Comparison of ENCODE assay signal across 8 cellular contexts in genomic region chr14:35808658-35809563, GRCh38. TPM values are rescaled to one million over a fixed set of nuclear protein-coding genes. Genes with fewer than 3 reads are reported as not detected.
DNase-seq lines count a peak whose midpoint lies in the region; ATAC-seq and TF ChIP-seq lines count a peak whose summit lies in the region.
"Not testable (repeated sequence)": the region's sequence is repeated elsewhere in the genome, so short reads cannot be mapped to it uniquely, and the experiment has no call there.

Gene RALGAPA1, minus strand, starts transcription at chr14:35809295. Its CDS starts 460 bp downstream, at chr14:35808835.

- peak; percentile 97 for ATAC-seq in HG02623 (IDR thresholded peaks at IDR 0.05; ENCODE audit: unreplicated experiment)
- peak; percentile 100 for ATAC-seq in omental fat pad (ENCODE audit: low FRiP score)

- WGBS in testis, 2 donors = 0 to 1% methylated on average over 26 to 64 of the region's 64 CpGs

- peak; percentile 42 for TF ChIP-seq POLR2A in testis (IDR thresholded peaks at IDR 0.05)

- H3K4me3 Mint-ChIP-seq in activated naive CD8-positive, alpha-beta T cell = peak within 1 kb of the TSS; percentile 98

- H3K27ac ChIP-seq in testis = peak within 1 kb of the TSS; percentile 93 to 95

- H3K36me3 ChIP-seq in testis (ENCODE audit: low read depth, missing control alignments) = not testable (repeated sequence)

- H3K27me3 ChIP-seq in testis = not testable (repeated sequence)

- not testable (repeated sequence) for H3K9me3 Mint-ChIP-seq in activated naive CD8-positive, alpha-beta T cell (ENCODE audit: low read depth)

- peak within 1 kb of the TSS; percentile 92 for H3K27ac Mint-ChIP-seq in activated naive CD8-positive, alpha-beta T cell

- not testable (repeated sequence) for H3K36me3 Mint-ChIP-seq in activated naive CD8-positive, alpha-beta T cell

- peak; percentile 96 for DNase-seq in GM12864 (ENCODE audit: low read depth)
- peak; percentile 98 for DNase-seq in NCI-H1092 treated with DMSO at 0.1 percent for 48 hours (lab: John Stamatoyannopoulos, UW)
- peak; percentile 46 for DNase-seq in SKM-1 (lab: John Stamatoyannopoulos, UW; ENCODE audit: unreplicated experiment)
- DNase-seq in glomerular visceral epithelial cell (ENCODE audit: extremely low spot score) = peak; percentile 96
- peak; percentile 95 for DNase-seq in omental fat pad (ENCODE audit: low spot score)
- peak; percentile 97 for DNase-seq in testis

- peak; percentile 50 for TF ChIP-seq CTCF in GM12864 (IDR thresholded peaks at IDR 0.05; ENCODE audit: low read depth, low read length, missing control alignments)
- not testable (repeated sequence) for TF ChIP-seq CTCF in omental fat pad (IDR thresholded peaks at IDR 0.05)
- peak in 2 of 3 experiments; percentile 37 to 50 for TF ChIP-seq CTCF in testis (IDR thresholded peaks at IDR 0.05)

- H3K4me3 ChIP-seq in GM12864 (ENCODE audit: low read depth, low read length) (peak within 1 kb of the TSS; percentile 71), testis (peak within 1 kb of the TSS; percentile 73 to 90)

- H3K9me3 ChIP-seq in testis = not testable (repeated sequence)

- not testable (repeated sequence) for H3K27me3 Mint-ChIP-seq in activated naive CD8-positive, alpha-beta T cell

- intact Hi-C loops in testis (cut with DNase I; ENCODE audit: low total_unique reads) = not testable (repeated sequence)

- H3K4me1 Mint-ChIP-seq in activated naive CD8-positive, alpha-beta T cell (ENCODE audit: low read depth) = peaks cover 31% of the 10 kb centered on the region

- not testable (repeated sequence) for H3K4me1 ChIP-seq in testis

RNA-seq across cellular contexts. Expression of gene RALGAPA1, which starts in this region (rescaled TPM):
- total RNA-seq in omental fat pad (10 to 100 TPM; 43.5 to 79.0 (median 54.9) TPM), testis (100 to 1,000 TPM in 1 of 2 donors, 10 to 100 TPM in 1; 75.1 to 111 TPM)
- polyA plus RNA-seq in testis (ENCODE audit: insufficient read depth, low read depth, low replicate concordance) = 25.6 TPM

Comparison
In these comparisons a context has a peak if more than half of its experiments do, and no peak if none do; other contexts are left out.
1. Peak in every context shown above with its lines: DNase-seq, ATAC-seq, H3K4me3 ChIP-seq and H3K27ac ChIP-seq.
2. DNase-seq: peak in every context shown above with its lines; median percentile 98 in NCI-H1092 treated with DMSO at 0.1 percent for 48 hours; 97 in testis; 96 in GM12864; 96 in glomerular visceral epithelial cell; 95 in omental fat pad; 46 in SKM-1.